Comparison of ENCODE assay signal across 19 cellular contexts in the genomic region with DNA sequence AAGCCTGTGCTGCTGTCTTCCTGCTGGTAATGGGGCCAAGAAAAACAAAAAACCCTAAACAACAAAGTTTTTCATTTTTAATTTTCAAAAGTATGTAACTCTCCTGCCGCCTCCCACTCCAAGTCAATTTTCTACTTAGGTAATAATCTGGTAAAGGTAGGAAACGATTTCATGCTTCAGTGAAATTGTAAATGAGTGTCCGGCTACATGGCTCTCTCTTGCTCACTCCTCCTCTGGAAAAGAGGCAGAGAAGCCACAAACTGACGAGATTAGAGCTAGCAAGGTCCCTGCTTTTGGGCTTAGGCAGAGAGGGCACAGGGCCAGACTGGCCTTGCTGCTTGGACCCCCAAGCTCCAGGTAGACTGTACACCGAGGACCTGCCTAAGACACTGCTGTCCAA. TPM values are rescaled to one million over a fixed set of nuclear protein-coding genes. Genes with fewer than 3 reads are reported as not detected.
DNase-seq lines count a peak whose midpoint lies in the region; ATAC-seq and TF ChIP-seq lines count a peak whose summit lies in the region.
"Had no signal": no experiment of that assay in that cellular context is flagged by ENCODE, and none has a peak within 500 bp of the region (broad histone marks: within the 10 kb centered on the region; RNA-seq: fewer than 3 reads in every experiment).

No MANE protein-coding gene starts in this region.

- no peak for TF ChIP-seq CTCF in esophagus squamous epithelium (IDR thresholded peaks at IDR 0.05)
- no peak for TF ChIP-seq CTCF in nephron (IDR thresholded peaks at IDR 0.05; ENCODE audit: unreplicated experiment in 3 of 3)
- TF ChIP-seq CTCF in suprapubic skin (IDR thresholded peaks at IDR 0.05): no peak

- H3K36me3 Mint-ChIP-seq in nephron (ENCODE audit: low read depth): peaks cover 17% of the 10 kb centered on the region

- intact Hi-C loops in esophagus squamous epithelium (cut with DNase I): no loop called here

- TF ChIP-seq EP300 in suprapubic skin (IDR thresholded peaks at IDR 0.05): no peak

- TF ChIP-seq POLR2A in esophagus squamous epithelium (IDR thresholded peaks at IDR 0.05) (no peak), suprapubic skin (IDR thresholded peaks at IDR 0.05) (no peak)

- H3K9me3 ChIP-seq in adipocyte (ENCODE audit: control insufficient read depth, low read length): no peaks in the 10 kb centered on the region
- H3K9me3 ChIP-seq in esophagus squamous epithelium: no peaks in the 10 kb centered on the region
- H3K9me3 ChIP-seq in suprapubic skin: no peaks in the 10 kb centered on the region
- H3K9me3 ChIP-seq: Caco-2 had no signal

- H3K27ac ChIP-seq in esophagus squamous epithelium (peak overlapping the region; percentile 32 to 89 (median 53)), suprapubic skin (peak overlapping the region; percentile 24)
- H3K27ac ChIP-seq: epithelial cell of prostate, parathyroid adenoma had no signal

- H3K36me3 ChIP-seq in adipocyte (ENCODE audit: control insufficient read depth, insufficient read depth, low read length, severe bottlenecking) (peaks cover 15% of the 10 kb centered on the region), esophagus squamous epithelium (peaks cover 0 to 23% (median 0%) of the 10 kb centered on the region in 3 donors), suprapubic skin (peaks cover 3% of the 10 kb centered on the region)

- H3K27ac Mint-ChIP-seq in nephron: peak overlapping the region; percentile 90 to 93 (median 91)
- H3K27ac Mint-ChIP-seq: dendritic cell treated with granulocyte-macrophage colony-stimulating factor and Interleukin-4, amounts not matched to agents 40 ng/mL and 50 ng/mL, for 4 days had no signal

- peaks cover 7% of the 10 kb centered on the region for H3K27me3 Mint-ChIP-seq in nephron (ENCODE audit: low read depth)
- H3K27me3 Mint-ChIP-seq: dendritic cell treated with granulocyte-macrophage colony-stimulating factor and Interleukin-4, amounts not matched to agents 40 ng/mL and 50 ng/mL, for 4 days had no signal

- H3K4me1 Mint-ChIP-seq in nephron: peaks cover 46% of the 10 kb centered on the region

- ATAC-seq in HG02884 (IDR thresholded peaks at IDR 0.05; ENCODE audit: unreplicated experiment): no peak

- peak overlapping the region; percentile 4 to 65 (median 5) for H3K4me3 Mint-ChIP-seq in nephron
- H3K4me3 Mint-ChIP-seq: dendritic cell treated with granulocyte-macrophage colony-stimulating factor and Interleukin-4, amounts not matched to agents 40 ng/mL and 50 ng/mL, for 4 days had no signal

- no peaks in the 10 kb centered on the region for H3K9me3 Mint-ChIP-seq in nephron
- H3K9me3 Mint-ChIP-seq: dendritic cell treated with granulocyte-macrophage colony-stimulating factor and Interleukin-4, amounts not matched to agents 40 ng/mL and 50 ng/mL, for 4 days had no signal

- peaks cover 37% of the 10 kb centered on the region for H3K4me1 ChIP-seq in adipocyte (ENCODE audit: control insufficient read depth, insufficient read depth, low read length)
- H3K4me1 ChIP-seq in esophagus squamous epithelium: peaks cover 12 to 43% (median 21%) of the 10 kb centered on the region in 3 donors
- peaks cover 40% of the 10 kb centered on the region for H3K4me1 ChIP-seq in suprapubic skin
- H3K4me1 ChIP-seq: Caco-2, parathyroid adenoma had no signal

- peak overlapping the region; percentile 47 for H3K9ac ChIP-seq in adipocyte (ENCODE audit: low read length)
- H3K9ac ChIP-seq: parathyroid adenoma had no signal

- H3K27me3 ChIP-seq in adipocyte (replicated peaks; ENCODE audit: control insufficient read depth, insufficient read depth, low read length) (no peaks in the 10 kb centered on the region), esophagus squamous epithelium (no peaks in the 10 kb centered on the region), suprapubic skin (no peaks in the 10 kb centered on the region)

- DNase-seq in adipocyte (ENCODE audit: low read depth): no peak
- no peak for DNase-seq in esophagus squamous epithelium (lab: John Stamatoyannopoulos, UW)
- no peak for DNase-seq in suprapubic skin (ENCODE audit: low spot score in 2 of 2)
- DNase-seq in globus pallidus (ENCODE audit: low spot score): no peak
- DNase-seq in SHP77 (lab: John Stamatoyannopoulos, UW): no peak
- DNase-seq: activated CD4-positive, alpha-beta T cell treated with anti-CD3 and anti-CD28 coated beads for 4 hours; activated CD8-positive, alpha-beta memory T cell treated with anti-CD3 and anti-CD28 coated beads, Interleukin-2, amount 50 U/mL, for 4 hours; activated gamma-delta T cell; Caco-2; Kasumi-1; NCI-H1105; NCI-H69; stimulated activated CD4-positive, alpha-beta T cell treated with anti-CD3 and anti-CD28 coated beads, Interleukin-12 subunit alpha, Interleukin-12 subunit beta, amount 100 ng/mL, for 4 hours; stimulated activated naive CD4-positive, alpha-beta T cell had no signal

- WGBS in esophagus squamous epithelium, 2 donors: 72 to 75% methylated on average over 5 of the region's 5 CpGs
- WGBS in suprapubic skin: 77% methylated on average over 5 of the region's 5 CpGs

- H3K4me3 ChIP-seq in adipocyte (ENCODE audit: low read length): peak overlapping the region; percentile 15
- H3K4me3 ChIP-seq in esophagus squamous epithelium: no peak overlapping the region
- no peak overlapping the region for H3K4me3 ChIP-seq in suprapubic skin

RNA-seq across cellular contexts. Expression of a gene that starts 23.4 kb away (rescaled TPM):
- 10 to 100 TPM in 1 of 4 donors, 1 to 10 TPM in 3; 3.1 to 11.6 (median 8.1) TPM for total RNA-seq in esophagus squamous epithelium
- total RNA-seq in suprapubic skin: 10 to 100 TPM; 14.4 to 24.8 (median 18.5) TPM
